Comparison of ENCODE assay signal across 8 cellular contexts in genomic region chr10:99620713-99621453, GRCh38. TPM values are rescaled to one million over a fixed set of nuclear protein-coding genes. Genes with fewer than 3 reads are reported as not detected.
DNase-seq lines count a peak whose midpoint lies in the region; ATAC-seq and TF ChIP-seq lines count a peak whose summit lies in the region.

No MANE protein-coding gene starts in this region.

- CTCF ChIA-PET in T-cell (lab: Charles Lee) = interaction anchor here (0.8 to 2.2 kb wide), 7 partner anchors 9 to 191 kb away, joined by 3 to 8 read pairs (median 4); partner anchors contain the start of genes COX15 (in 1 of the 2), CUTC (in 1 of the 2), ENTPD7 (in 1 of the 2) and GOT1 (in 1 of the 2)

- H3K4me3 Mint-ChIP-seq in T-cell (peak overlapping the region; percentile 76 to 87 (median 87)), progenitor cell of endocrine pancreas (ENCODE audit: low read depth) (peak overlapping the region; percentile 86)

- POLR2A ChIA-PET in T-cell (lab: Charles Lee) = interaction anchor here in 1 of 2 donors (0.5 to 0.7 kb wide), 2 partner anchors 31 to 120 kb away, joined by 3 to 10 read pairs; no protein-coding TSS in a partner anchor

- intact Hi-C loops in left cardiac atrium (cut with DNase I) = loop anchor here (5.0 to 10.0 kb wide), 2 partner anchors 36 to 94 kb away; partner anchors contain the start of gene ENTPD7 (in 1 of the 2)

- peak overlapping the region; percentile 93 to 94 for H3K27ac Mint-ChIP-seq in T-cell
- H3K27ac Mint-ChIP-seq in progenitor cell of endocrine pancreas = peak overlapping the region; percentile 98

- TF ChIP-seq CTCF in GM10266 (IDR thresholded peaks at IDR 0.05; ENCODE audit: control insufficient read depth, insufficient read depth, low read depth, missing control alignments) (no peak), progenitor cell of endocrine pancreas (IDR thresholded peaks at IDR 0.05; ENCODE audit: unreplicated experiment) (no peak)

- H3K27me3 Mint-ChIP-seq in T-cell (no peaks in the 10 kb centered on the region), progenitor cell of endocrine pancreas (no peaks in the 10 kb centered on the region)

- no peaks in the 10 kb centered on the region for H3K9me3 Mint-ChIP-seq in T-cell
- no peaks in the 10 kb centered on the region for H3K9me3 Mint-ChIP-seq in progenitor cell of endocrine pancreas (ENCODE audit: low read depth)

- DNase-seq in GM10266 (ENCODE audit: extremely low spot score) (peak; percentile 82), NCI-H1105 treated with DMSO at 0.1 percent for 48 hours (lab: John Stamatoyannopoulos, UW) (peak; percentile 65), T-cell (peak in 33 of 34 experiments; percentile 52 to 95 (median 71)), amniotic epithelial cell (ENCODE audit: low read depth) (peak; percentile 93), left cardiac atrium (peak; percentile 96), progenitor cell of endocrine pancreas (ENCODE audit: low spot score, unreplicated experiment) (peak; percentile 86), ureter (ENCODE audit: low spot score) (peak; percentile 96)

- no peaks in the 10 kb centered on the region for H3K36me3 Mint-ChIP-seq in T-cell
- H3K36me3 Mint-ChIP-seq in progenitor cell of endocrine pancreas (ENCODE audit: insufficient read depth) = no peaks in the 10 kb centered on the region

- peak; percentile 83 for ATAC-seq in HG02623 (IDR thresholded peaks at IDR 0.05; ENCODE audit: unreplicated experiment)
- ATAC-seq in T-cell (replicated peaks in 1 of 4) = peak; percentile 86 to 90 (median 86)
- ATAC-seq in left cardiac atrium = peak; percentile 93 to 95

- peaks cover 40 to 45% (median 44%) of the 10 kb centered on the region in 3 donors for H3K4me1 Mint-ChIP-seq in T-cell
- H3K4me1 Mint-ChIP-seq in progenitor cell of endocrine pancreas (ENCODE audit: low read depth) = peaks cover 20% of the 10 kb centered on the region

RNA-seq across cellular contexts. Expression of gene SLC25A28, which starts 0.6 kb away (rescaled TPM):
- 10 to 100 TPM; 78.9 to 90.4 (median 87.0) TPM for total RNA-seq in T-cell
- total RNA-seq in left cardiac atrium = 10 to 100 TPM; 38.2 to 46.4 TPM
- total RNA-seq in progenitor cell of endocrine pancreas = 29.4 and 32.0 TPM in 2 replicates
- total RNA-seq in ureter = 54.2 TPM

RNA-seq across cellular contexts. Expression of gene ENTPD7, which starts 38.4 kb away (rescaled TPM):
- total RNA-seq in T-cell (1 to 10 TPM; 2.6 to 3.8 (median 3.4) TPM), left cardiac atrium (1 to 10 TPM; 3.0 to 6.2 TPM), progenitor cell of endocrine pancreas (29.1 and 31.2 TPM in 2 replicates), ureter (28.0 TPM)

Comparison
In these comparisons a context has a peak if more than half of its experiments do, and no peak if none do; other contexts are left out.
1. Peak in every context shown above with its lines: DNase-seq and ATAC-seq.